Comparison of ENCODE assay signal across 15 cellular contexts in the genomic region with DNA sequence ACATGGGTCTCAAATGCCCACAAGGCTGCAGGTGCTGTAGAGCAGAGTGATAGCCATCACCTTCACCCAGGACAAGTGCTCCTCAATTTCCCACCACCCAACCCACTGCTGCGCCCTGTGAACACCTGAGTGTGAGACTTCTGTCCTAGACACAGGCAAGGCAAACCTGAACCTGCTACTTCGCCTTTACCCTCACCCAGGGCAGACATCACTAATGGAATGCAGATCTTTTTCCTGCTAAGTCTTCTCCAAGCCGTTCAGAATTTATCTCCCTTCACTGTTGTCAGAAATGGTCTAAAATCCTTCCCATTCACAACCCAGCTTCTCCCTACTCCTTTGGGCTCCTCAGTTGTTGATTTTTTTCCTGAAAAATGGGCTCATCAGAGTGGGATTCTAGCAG.
A peak's percentile ranks its signal among the peaks of the same experiment; 100 is the strongest.
DNase-seq lines count a peak whose midpoint lies in the region; ATAC-seq and TF ChIP-seq lines count a peak whose summit lies in the region.
"Had no signal": no experiment of that assay in that cellular context is flagged by ENCODE, and none has a peak within 500 bp of the region (broad histone marks: within the 10 kb centered on the region; RNA-seq: fewer than 3 reads in every experiment).

No MANE protein-coding gene starts in this region.

- H3F3A ChIP-seq in neural progenitor cell (ENCODE audit: low read depth), result peaks cover 8% of the 10 kb centered on the region

- H3K9me3 ChIP-seq in CD8-positive, alpha-beta T cell (ENCODE audit: low read length), result no peaks in the 10 kb centered on the region
- no peaks in the 10 kb centered on the region for H3K9me3 ChIP-seq in KOPT-K1 (ENCODE audit: insufficient read depth, low read length, poor library complexity, severe bottlenecking)
- H3K9me3 ChIP-seq in neural progenitor cell (ENCODE audit: low read depth), result no peaks in the 10 kb centered on the region
- H3K9me3 ChIP-seq: adrenal gland, mucosa of descending colon had no signal

- no peak overlapping the region for H3K9ac ChIP-seq in neural progenitor cell

- DNase-seq in CD8-positive, alpha-beta T cell, result no peak
- DNase-seq in central memory CD8-positive, alpha-beta T cell (ENCODE audit: low spot score in 2 of 2), result no peak
- DNase-seq in neural progenitor cell (ENCODE audit: low spot score) (no peak), ureter (ENCODE audit: low spot score) (no peak), mucosa of gallbladder (ENCODE audit: low spot score) (no peak), NCI-H2227 (lab: John Stamatoyannopoulos, UW; ENCODE audit: unreplicated experiment) (no peak)
- DNase-seq: activated CD4-positive, CD25-positive, alpha-beta regulatory T cell treated with anti-CD3 and anti-CD28 coated beads, Interleukin-2, amount 50 U/mL, for 72 hours; HCEC 1CT; NCI-H2227 treated with DMSO at 0.1 percent for 48 hours; stimulated activated CD4-positive, alpha-beta T cell treated with anti-CD3 and anti-CD28 coated beads, Interleukin-2, amount 100 ng/mL, for 48 hours; SW 1271 had no signal

- H3K27ac ChIP-seq in CD8-positive, alpha-beta T cell (ENCODE audit: low read depth, low read length), result peak overlapping the region; percentile 87
- H3K27ac ChIP-seq in KOPT-K1 (ENCODE audit: low read depth, low read length, poor library complexity, severe bottlenecking), result peak overlapping the region; percentile 82
- no peak overlapping the region for H3K27ac ChIP-seq in neural progenitor cell

- no peak for TF ChIP-seq CTCF in CD8-positive, alpha-beta T cell (IDR thresholded peaks at IDR 0.05)
- TF ChIP-seq CTCF in neural progenitor cell (IDR thresholded peaks at IDR 0.05), result no peak

- intact Hi-C loops in CD8-positive, alpha-beta T cell (cut with DNase I, micrococcal nuclease), result loop anchor here (2.0 to 5.0 kb wide), 2 partner anchors 57 to 1405 kb away; a partner anchor contains a TSS

- H2AFZ ChIP-seq in neural progenitor cell (replicated peaks), result no peak overlapping the region

- CTCF ChIA-PET in CD8-positive, alpha-beta T cell (lab: Charles Lee), result interaction anchor here (0.9 to 1.2 kb wide), 2 partner anchors 10 to 143 kb away, joined by 3 to 4 read pairs; no protein-coding TSS in a partner anchor

- H4K20me1 ChIP-seq in neural progenitor cell (ENCODE audit: low read depth), result peaks cover 15% of the 10 kb centered on the region

- H3K4me1 Mint-ChIP-seq in CD8-positive, alpha-beta T cell (ENCODE audit: low read depth), result peaks cover 89% of the 10 kb centered on the region
- H3K4me1 Mint-ChIP-seq in central memory CD8-positive, alpha-beta T cell, result peaks cover 100% of the 10 kb centered on the region
- peaks cover 53% of the 10 kb centered on the region for H3K4me1 Mint-ChIP-seq in neural progenitor cell

- H3K4me3 ChIP-seq in CD8-positive, alpha-beta T cell (ENCODE audit: low read depth, low read length), result no peak overlapping the region
- H3K4me3 ChIP-seq in neural progenitor cell, result no peak overlapping the region
- H3K4me3 ChIP-seq: adrenal gland, mucosa of descending colon had no signal

- peak overlapping the region; percentile 99 for H3K27ac Mint-ChIP-seq in CD8-positive, alpha-beta T cell
- peak overlapping the region; percentile 93 for H3K27ac Mint-ChIP-seq in central memory CD8-positive, alpha-beta T cell (ENCODE audit: low read depth)
- H3K27ac Mint-ChIP-seq in neural progenitor cell, result peak overlapping the region; percentile 31

- no peak for ATAC-seq in CD8-positive, alpha-beta T cell
- no peak for ATAC-seq in central memory CD8-positive, alpha-beta T cell (replicated peaks; ENCODE audit: extremely low read depth, poor library complexity, severe bottlenecking)
- ATAC-seq in HG02678 (IDR thresholded peaks at IDR 0.05; ENCODE audit: unreplicated experiment), result no peak

- no peaks in the 10 kb centered on the region for H3K27me3 Mint-ChIP-seq in CD8-positive, alpha-beta T cell (ENCODE audit: low read depth)
- no peaks in the 10 kb centered on the region for H3K27me3 Mint-ChIP-seq in central memory CD8-positive, alpha-beta T cell
- H3K27me3 Mint-ChIP-seq in neural progenitor cell (ENCODE audit: insufficient read depth, low read depth), result peaks cover 12% of the 10 kb centered on the region

- no peaks in the 10 kb centered on the region for H3K79me2 ChIP-seq in neural progenitor cell (ENCODE audit: low read depth)

- H3K27me3 ChIP-seq in CD8-positive, alpha-beta T cell (ENCODE audit: insufficient read depth, low read length), result no peaks in the 10 kb centered on the region
- peaks cover 36% of the 10 kb centered on the region for H3K27me3 ChIP-seq in neural progenitor cell
- H3K27me3 ChIP-seq: adrenal gland had no signal

- H3K4me3 Mint-ChIP-seq in CD8-positive, alpha-beta T cell, result peak overlapping the region; percentile 76
- H3K4me3 Mint-ChIP-seq in central memory CD8-positive, alpha-beta T cell, result peak overlapping the region; percentile 70
- H3K4me3 Mint-ChIP-seq in neural progenitor cell, result no peak overlapping the region

- H3K36me3 ChIP-seq in CD8-positive, alpha-beta T cell (ENCODE audit: insufficient read depth, low read length), result no peaks in the 10 kb centered on the region
- no peaks in the 10 kb centered on the region for H3K36me3 ChIP-seq in KOPT-K1 (ENCODE audit: insufficient read depth, low read length)
- H3K36me3 ChIP-seq in neural progenitor cell, result no peaks in the 10 kb centered on the region
- H3K36me3 ChIP-seq: adrenal gland had no signal

- peaks cover 7% of the 10 kb centered on the region for H3K9me3 Mint-ChIP-seq in CD8-positive, alpha-beta T cell
- no peaks in the 10 kb centered on the region for H3K9me3 Mint-ChIP-seq in central memory CD8-positive, alpha-beta T cell
- peaks cover 21% of the 10 kb centered on the region for H3K9me3 Mint-ChIP-seq in neural progenitor cell

- peaks cover 14% of the 10 kb centered on the region for H3K36me3 Mint-ChIP-seq in CD8-positive, alpha-beta T cell
- H3K36me3 Mint-ChIP-seq in central memory CD8-positive, alpha-beta T cell (ENCODE audit: insufficient read depth), result peaks cover 28% of the 10 kb centered on the region
- peaks cover 27% of the 10 kb centered on the region for H3K36me3 Mint-ChIP-seq in neural progenitor cell

- peaks cover 81% of the 10 kb centered on the region for H3K4me1 ChIP-seq in CD8-positive, alpha-beta T cell (ENCODE audit: insufficient read depth, low read length)
- peaks cover 10% of the 10 kb centered on the region for H3K4me1 ChIP-seq in neural progenitor cell

- POLR2A ChIA-PET in CD8-positive, alpha-beta T cell (lab: Charles Lee), result interaction anchor here (0.9 to 4.1 kb wide), 3 partner anchors 11 to 66 kb away, joined by 3 to 21 read pairs (median 4); no protein-coding TSS in a partner anchor

- H3K4me2 ChIP-seq in neural progenitor cell, result no peak overlapping the region

Comparison
In these comparisons a context has a peak if more than half of its experiments do, and no peak if none do; other contexts are left out.
1. H3K27ac Mint-ChIP-seq: peak in every context shown above with its lines; median percentile 99 in CD8-positive, alpha-beta T cell; 93 in central memory CD8-positive, alpha-beta T cell; 31 in neural progenitor cell.